In the genomic region with DNA sequence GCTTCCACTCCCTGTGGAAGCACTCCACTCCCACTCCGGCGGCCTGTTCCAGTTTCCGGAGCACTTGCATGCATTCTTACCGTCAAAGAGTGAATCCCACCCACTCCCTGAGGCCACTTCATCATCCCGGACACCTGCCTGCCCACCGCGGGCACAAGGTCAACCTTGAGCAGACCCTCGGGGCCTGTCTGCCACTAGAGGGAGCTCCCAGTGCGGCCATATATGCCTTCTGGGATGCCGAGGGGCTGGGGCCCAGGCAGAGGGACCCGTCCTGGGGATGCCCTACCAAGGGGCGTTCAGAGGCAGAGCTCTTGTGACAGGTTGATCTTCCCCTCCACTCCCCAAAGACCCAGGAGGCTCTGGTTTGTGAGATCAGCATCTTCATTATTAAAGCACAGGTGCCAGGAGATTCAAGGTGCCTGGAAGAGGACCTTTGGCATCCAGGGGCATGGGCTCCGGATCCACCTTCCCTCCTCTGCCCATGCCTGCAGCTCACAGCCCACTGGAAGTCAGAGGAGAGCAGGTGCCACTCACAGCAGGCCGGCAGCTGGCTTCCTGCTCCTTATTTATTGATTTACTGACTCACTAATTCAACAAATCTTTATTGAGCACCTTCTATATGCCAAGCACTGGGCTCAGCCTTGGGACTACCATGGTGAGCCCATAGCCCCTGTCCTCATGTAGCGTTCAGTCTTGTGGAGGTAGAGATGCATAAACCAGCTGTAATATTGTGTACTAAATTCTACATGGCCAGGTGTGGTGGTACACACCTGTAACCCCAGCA, we compare ENCODE assay signal across 8 cellular contexts. TPM values are rescaled to one million over a fixed set of nuclear protein-coding genes. Genes with fewer than 3 reads are reported as not detected.
A peak's percentile ranks its signal among the peaks of the same experiment; 100 is the strongest.
DNase-seq lines count a peak whose midpoint lies in the region; ATAC-seq and TF ChIP-seq lines count a peak whose summit lies in the region.

No MANE protein-coding gene starts in this region.

- H3K4ac ChIP-seq in mesendoderm (ENCODE audit: low read depth, low read length), result no peak overlapping the region

- peaks cover 2% of the 10 kb centered on the region for H3K27me3 Mint-ChIP-seq in activated naive CD8-positive, alpha-beta T cell treated with anti-CD3 and anti-CD28 coated beads, Interleukin-2, amount 10 ng/mL, durations not matched to agents 7 days and 5 days

- H3K36me3 ChIP-seq in mesendoderm (ENCODE audit: control insufficient read depth, insufficient read depth, low read length), result no peaks in the 10 kb centered on the region

- H3K27ac ChIP-seq in mesendoderm (ENCODE audit: low read depth, low read length), result no peak overlapping the region

- H3K36me3 Mint-ChIP-seq in activated naive CD8-positive, alpha-beta T cell treated with anti-CD3 and anti-CD28 coated beads, Interleukin-2, amount 10 ng/mL, durations not matched to agents 7 days and 5 days, result no peaks in the 10 kb centered on the region

- no peaks in the 10 kb centered on the region for H3K27me3 ChIP-seq in mesendoderm (ENCODE audit: insufficient read depth, low read length, poor library complexity)

- no peaks in the 10 kb centered on the region for H3K79me2 ChIP-seq in mesendoderm (ENCODE audit: control insufficient read depth, insufficient read depth, low read length)

- peak overlapping the region; percentile 6 for H3K4me3 Mint-ChIP-seq in activated naive CD8-positive, alpha-beta T cell treated with anti-CD3 and anti-CD28 coated beads, Interleukin-2, amount 10 ng/mL, durations not matched to agents 7 days and 5 days

- no peaks in the 10 kb centered on the region for H3K9me3 Mint-ChIP-seq in activated naive CD8-positive, alpha-beta T cell treated with anti-CD3 and anti-CD28 coated beads, Interleukin-2, amount 10 ng/mL, durations not matched to agents 7 days and 5 days

- peak; percentile 75 for DNase-seq in GM13977 (ENCODE audit: low spot score)
- DNase-seq in RPMI8226, result peak; percentile 59
- DNase-seq in activated naive CD8-positive, alpha-beta T cell treated with anti-CD3 and anti-CD28 coated beads, Interleukin-2, amount 10 ng/mL, durations not matched to agents 7 days and 5 days, result peak; percentile 59
- peak; percentile 74 for DNase-seq in mesendoderm
- no peak for DNase-seq in NCI-H2107 (lab: John Stamatoyannopoulos, UW)

- H2BK5ac ChIP-seq in mesendoderm (ENCODE audit: low read length), result no peak overlapping the region

- peaks cover 3% of the 10 kb centered on the region for H3K4me1 Mint-ChIP-seq in activated naive CD8-positive, alpha-beta T cell treated with anti-CD3 and anti-CD28 coated beads, Interleukin-2, amount 10 ng/mL, durations not matched to agents 7 days and 5 days

- no CpG with 5 or more reads among the region's 15 CpGs for WGBS in mesendoderm (ENCODE audit: extremely low coverage, insufficient coverage, low lambda C conversion rate)

- POLR2A ChIA-PET in activated naive CD8-positive, alpha-beta T cell treated with anti-CD3 and anti-CD28 coated beads, Interleukin-2, amount 10 ng/mL, durations not matched to agents 7 days and 5 days (lab: Charles Lee), result interaction anchor here (0.6 kb wide), 1 partner anchor 10 kb away, joined by 3 read pairs; no protein-coding TSS in a partner anchor

- H3K4me1 ChIP-seq in mesendoderm (ENCODE audit: control insufficient read depth, low read depth, low read length), result no peaks in the 10 kb centered on the region

- H2AK5ac ChIP-seq in mesendoderm (ENCODE audit: low read length), result no peak overlapping the region

- no peak overlapping the region for H3K18ac ChIP-seq in mesendoderm (ENCODE audit: low read length)

- no peak overlapping the region for H3K23ac ChIP-seq in mesendoderm (ENCODE audit: low read length)

- in situ Hi-C loops in GM13977 (cut with MboI; ENCODE audit: low pct_unique_long_range_greater_than_20kb, low sequenced_read_pairs, unreplicated experiment), result no loop called here

- no peaks in the 10 kb centered on the region for H3K79me1 ChIP-seq in mesendoderm (ENCODE audit: low read length)

- H3K56ac ChIP-seq in mesendoderm (ENCODE audit: low read length), result no peak overlapping the region

- no peak overlapping the region for H2BK120ac ChIP-seq in mesendoderm (ENCODE audit: low read depth, low read length)

- peak; percentile 92 for TF ChIP-seq CTCF in GM13977 (IDR thresholded peaks at IDR 0.05; ENCODE audit: extremely low read depth, insufficient read depth, missing control alignments)

- H3K9ac ChIP-seq in mesendoderm (ENCODE audit: low read length), result no peak overlapping the region

- no peak overlapping the region for H4K5ac ChIP-seq in mesendoderm (ENCODE audit: low read length)

- no peak overlapping the region for H2BK15ac ChIP-seq in mesendoderm (replicated peaks; ENCODE audit: low read depth)

- H3K4me2 ChIP-seq in mesendoderm (ENCODE audit: low read length), result no peak overlapping the region

- peak overlapping the region; percentile 46 for H3K27ac Mint-ChIP-seq in activated naive CD8-positive, alpha-beta T cell treated with anti-CD3 and anti-CD28 coated beads, Interleukin-2, amount 10 ng/mL, durations not matched to agents 7 days and 5 days

- no peak overlapping the region for H4K8ac ChIP-seq in mesendoderm (ENCODE audit: low read depth, low read length)

- H3K4me3 ChIP-seq in mesendoderm (ENCODE audit: low read length), result no peak overlapping the region

- ATAC-seq in activated naive CD8-positive, alpha-beta T cell treated with anti-CD3 and anti-CD28 coated beads, Interleukin-2, amount 10 ng/mL, durations not matched to agents 7 days and 5 days (ENCODE audit: low read depth), result peak; percentile 52
- ATAC-seq in HG03432 (IDR thresholded peaks at IDR 0.05; ENCODE audit: unreplicated experiment), result no peak
- ATAC-seq in GM19397 (IDR thresholded peaks at IDR 0.05; ENCODE audit: unreplicated experiment), result no peak
- ATAC-seq in GM19395 (IDR thresholded peaks at IDR 0.05; ENCODE audit: unreplicated experiment), result no peak

RNA-seq across cellular contexts. Expression of a gene that starts 47.3 kb away (rescaled TPM):
- total RNA-seq in activated naive CD8-positive, alpha-beta T cell treated with anti-CD3 and anti-CD28 coated beads, Interleukin-2, amount 10 ng/mL, durations not matched to agents 7 days and 5 days, result 10 to 100 TPM; 26.5 to 28.9 TPM
- 18.3 TPM for polyA plus RNA-seq in mesendoderm (2013, experiment 1 of 2)
- 18.0 TPM for polyA plus RNA-seq in mesendoderm (2013, experiment 2 of 2)

RNA-seq across cellular contexts. Expression of a gene that starts 58.0 kb away (rescaled TPM):
- 10 to 100 TPM; 40.7 to 45.4 TPM for total RNA-seq in activated naive CD8-positive, alpha-beta T cell treated with anti-CD3 and anti-CD28 coated beads, Interleukin-2, amount 10 ng/mL, durations not matched to agents 7 days and 5 days
- polyA plus RNA-seq in mesendoderm (2013, experiment 1 of 2), result 24.6 TPM
- polyA plus RNA-seq in mesendoderm (2013, experiment 2 of 2), result 25.0 TPM
